ENCODE assay signal across 1 cellular context in genomic region chr20:63434599-63435378, GRCh38.
TF ChIP-seq lines count a peak whose summit lies in the region.

No MANE protein-coding gene starts in this region.

TF ChIP-seq in HepG2, 621 proteins besides CTCF, POLR2A, EP300 and RAD21 (continued from another document):
- TF ChIP-seq THAP8 (CRISPR knock-in tag; IDR thresholded peaks at IDR 0.05; ENCODE audit: borderline replicate concordance) (no peak), PHF20 (CRISPR knock-in tag; IDR thresholded peaks at IDR 0.05) (no peak), KAT8 (CRISPR knock-in tag; IDR thresholded peaks at IDR 0.05) (peak; percentile 32; the same call in 1 of the 2 replicates), ZNF441 (CRISPR knock-in tag; IDR thresholded peaks at IDR 0.05; ENCODE audit: borderline replicate concordance) (no peak), GPN1 (CRISPR knock-in tag; IDR thresholded peaks at IDR 0.05; ENCODE audit: borderline replicate concordance) (no peak), MAFG (CRISPR knock-in tag; IDR thresholded peaks at IDR 0.05) (no peak), ZNF672 (CRISPR knock-in tag; IDR thresholded peaks at IDR 0.05) (no peak), SSRP1 (CRISPR knock-in tag; IDR thresholded peaks at IDR 0.05) (no peak)
- TF ChIP-seq, protein P1, sequence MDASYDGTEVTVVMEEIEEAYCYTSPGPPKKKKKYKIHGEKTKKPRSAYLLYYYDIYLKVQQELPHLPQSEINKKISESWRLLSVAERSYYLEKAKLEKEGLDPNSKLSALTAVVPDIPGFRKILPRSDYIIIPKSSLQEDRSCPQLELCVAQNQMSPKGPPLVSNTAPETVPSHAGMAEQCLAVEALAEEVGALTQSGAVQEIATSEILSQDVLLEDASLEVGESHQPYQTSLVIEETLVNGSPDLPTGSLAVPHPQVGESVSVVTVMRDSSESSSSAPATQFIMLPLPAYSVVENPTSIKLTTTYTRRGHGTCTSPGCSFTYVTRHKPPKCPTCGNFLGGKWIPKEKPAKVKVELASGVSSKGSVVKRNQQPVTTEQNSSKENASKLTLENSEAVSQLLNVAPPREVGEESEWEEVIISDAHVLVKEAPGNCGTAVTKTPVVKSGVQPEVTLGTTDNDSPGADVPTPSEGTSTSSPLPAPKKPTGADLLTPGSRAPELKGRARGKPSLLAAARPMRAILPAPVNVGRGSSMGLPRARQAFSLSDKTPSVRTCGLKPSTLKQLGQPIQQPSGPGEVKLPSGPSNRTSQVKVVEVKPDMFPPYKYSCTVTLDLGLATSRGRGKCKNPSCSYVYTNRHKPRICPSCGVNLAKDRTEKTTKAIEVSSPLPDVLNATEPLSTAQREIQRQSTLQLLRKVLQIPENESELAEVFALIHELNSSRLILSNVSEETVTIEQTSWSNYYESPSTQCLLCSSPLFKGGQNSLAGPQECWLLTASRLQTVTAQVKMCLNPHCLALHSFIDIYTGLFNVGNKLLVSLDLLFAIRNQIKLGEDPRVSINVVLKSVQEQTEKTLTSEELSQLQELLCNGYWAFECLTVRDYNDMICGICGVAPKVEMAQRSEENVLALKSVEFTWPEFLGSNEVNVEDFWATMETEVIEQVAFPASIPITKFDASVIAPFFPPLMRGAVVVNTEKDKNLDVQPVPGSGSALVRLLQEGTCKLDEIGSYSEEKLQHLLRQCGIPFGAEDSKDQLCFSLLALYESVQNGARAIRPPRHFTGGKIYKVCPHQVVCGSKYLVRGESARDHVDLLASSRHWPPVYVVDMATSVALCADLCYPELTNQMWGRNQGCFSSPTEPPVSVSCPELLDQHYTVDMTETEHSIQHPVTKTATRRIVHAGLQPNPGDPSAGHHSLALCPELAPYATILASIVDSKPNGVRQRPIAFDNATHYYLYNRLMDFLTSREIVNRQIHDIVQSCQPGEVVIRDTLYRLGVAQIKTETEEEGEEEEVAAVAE (CRISPR knock-in tag; IDR thresholded peaks at IDR 0.05; ENCODE audit: borderline replicate concordance): no peak
- TF ChIP-seq, protein P2, sequence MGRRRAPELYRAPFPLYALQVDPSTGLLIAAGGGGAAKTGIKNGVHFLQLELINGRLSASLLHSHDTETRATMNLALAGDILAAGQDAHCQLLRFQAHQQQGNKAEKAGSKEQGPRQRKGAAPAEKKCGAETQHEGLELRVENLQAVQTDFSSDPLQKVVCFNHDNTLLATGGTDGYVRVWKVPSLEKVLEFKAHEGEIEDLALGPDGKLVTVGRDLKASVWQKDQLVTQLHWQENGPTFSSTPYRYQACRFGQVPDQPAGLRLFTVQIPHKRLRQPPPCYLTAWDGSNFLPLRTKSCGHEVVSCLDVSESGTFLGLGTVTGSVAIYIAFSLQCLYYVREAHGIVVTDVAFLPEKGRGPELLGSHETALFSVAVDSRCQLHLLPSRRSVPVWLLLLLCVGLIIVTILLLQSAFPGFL (CRISPR knock-in tag; IDR thresholded peaks at IDR 0.05): no peak
- TF ChIP-seq, protein P3, sequence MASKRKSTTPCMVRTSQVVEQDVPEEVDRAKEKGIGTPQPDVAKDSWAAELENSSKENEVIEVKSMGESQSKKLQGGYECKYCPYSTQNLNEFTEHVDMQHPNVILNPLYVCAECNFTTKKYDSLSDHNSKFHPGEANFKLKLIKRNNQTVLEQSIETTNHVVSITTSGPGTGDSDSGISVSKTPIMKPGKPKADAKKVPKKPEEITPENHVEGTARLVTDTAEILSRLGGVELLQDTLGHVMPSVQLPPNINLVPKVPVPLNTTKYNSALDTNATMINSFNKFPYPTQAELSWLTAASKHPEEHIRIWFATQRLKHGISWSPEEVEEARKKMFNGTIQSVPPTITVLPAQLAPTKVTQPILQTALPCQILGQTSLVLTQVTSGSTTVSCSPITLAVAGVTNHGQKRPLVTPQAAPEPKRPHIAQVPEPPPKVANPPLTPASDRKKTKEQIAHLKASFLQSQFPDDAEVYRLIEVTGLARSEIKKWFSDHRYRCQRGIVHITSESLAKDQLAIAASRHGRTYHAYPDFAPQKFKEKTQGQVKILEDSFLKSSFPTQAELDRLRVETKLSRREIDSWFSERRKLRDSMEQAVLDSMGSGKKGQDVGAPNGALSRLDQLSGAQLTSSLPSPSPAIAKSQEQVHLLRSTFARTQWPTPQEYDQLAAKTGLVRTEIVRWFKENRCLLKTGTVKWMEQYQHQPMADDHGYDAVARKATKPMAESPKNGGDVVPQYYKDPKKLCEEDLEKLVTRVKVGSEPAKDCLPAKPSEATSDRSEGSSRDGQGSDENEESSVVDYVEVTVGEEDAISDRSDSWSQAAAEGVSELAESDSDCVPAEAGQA (IDR thresholded peaks at IDR 0.05; ENCODE audit: low read depth): no peak
- TF ChIP-seq, protein P3 (CRISPR knock-in tag; IDR thresholded peaks at IDR 0.05; ENCODE audit: borderline replicate concordance): no peak
- TF ChIP-seq, protein P4, sequence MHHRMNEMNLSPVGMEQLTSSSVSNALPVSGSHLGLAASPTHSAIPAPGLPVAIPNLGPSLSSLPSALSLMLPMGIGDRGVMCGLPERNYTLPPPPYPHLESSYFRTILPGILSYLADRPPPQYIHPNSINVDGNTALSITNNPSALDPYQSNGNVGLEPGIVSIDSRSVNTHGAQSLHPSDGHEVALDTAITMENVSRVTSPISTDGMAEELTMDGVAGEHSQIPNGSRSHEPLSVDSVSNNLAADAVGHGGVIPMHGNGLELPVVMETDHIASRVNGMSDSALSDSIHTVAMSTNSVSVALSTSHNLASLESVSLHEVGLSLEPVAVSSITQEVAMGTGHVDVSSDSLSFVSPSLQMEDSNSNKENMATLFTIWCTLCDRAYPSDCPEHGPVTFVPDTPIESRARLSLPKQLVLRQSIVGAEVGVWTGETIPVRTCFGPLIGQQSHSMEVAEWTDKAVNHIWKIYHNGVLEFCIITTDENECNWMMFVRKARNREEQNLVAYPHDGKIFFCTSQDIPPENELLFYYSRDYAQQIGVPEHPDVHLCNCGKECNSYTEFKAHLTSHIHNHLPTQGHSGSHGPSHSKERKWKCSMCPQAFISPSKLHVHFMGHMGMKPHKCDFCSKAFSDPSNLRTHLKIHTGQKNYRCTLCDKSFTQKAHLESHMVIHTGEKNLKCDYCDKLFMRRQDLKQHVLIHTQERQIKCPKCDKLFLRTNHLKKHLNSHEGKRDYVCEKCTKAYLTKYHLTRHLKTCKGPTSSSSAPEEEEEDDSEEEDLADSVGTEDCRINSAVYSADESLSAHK (CRISPR knock-in tag; IDR thresholded peaks at IDR 0.05; ENCODE audit: borderline replicate concordance): no peak
